Comparison of ENCODE assay signal across 11 cellular contexts in genomic region chr11:12827369-12827768, GRCh38.
DNase-seq lines count a peak whose midpoint lies in the region; ATAC-seq and TF ChIP-seq lines count a peak whose summit lies in the region.
"Had no signal": no experiment of that assay in that cellular context is flagged by ENCODE, and none has a peak within 500 bp of the region (broad histone marks: within the 10 kb centered on the region; RNA-seq: fewer than 3 reads in every experiment).

No MANE protein-coding gene starts in this region.

- ATAC-seq in GM21367 (IDR thresholded peaks at IDR 0.05; ENCODE audit: unreplicated experiment): no peak
- ATAC-seq in activated T-cell treated with anti-CD3 and anti-CD28 coated beads, Interleukin-2, amount 50 U/mL, for 4 hours: no peak

- intact Hi-C loops in Calu3 (cut with micrococcal nuclease; ENCODE audit: unreplicated experiment): loop anchor here (5.0 kb wide), 1 partner anchor 60 kb away; no protein-coding TSS in a partner anchor
- intact Hi-C loops in prostate gland (cut with DNase I): no loop called here

- TF ChIP-seq CTCF in Calu3 (IDR thresholded peaks at IDR 0.05; ENCODE audit: unreplicated experiment): no peak
- no peak for TF ChIP-seq CTCF in RWPE1 (conservative IDR thresholded peaks at IDR 0.05; ENCODE audit: low read depth)
- no peak for TF ChIP-seq CTCF in fibroblast of pulmonary artery (IDR thresholded peaks at IDR 0.05; ENCODE audit: low read length, missing control alignments)
- no peak for TF ChIP-seq CTCF in prostate gland (IDR thresholded peaks at IDR 0.05)

- no peak for DNase-seq in Calu3
- no peak for DNase-seq in RWPE1 (ENCODE audit: low spot score)
- no peak for DNase-seq in fibroblast of pulmonary artery (ENCODE audit: low read depth)
- no peak for DNase-seq in prostate gland (ENCODE audit: low spot score)
- DNase-seq in erythroblast (lab: John Stamatoyannopoulos, UW): no peak
- DNase-seq in NCI-H82 (lab: John Stamatoyannopoulos, UW): no peak
- no peak for DNase-seq in activated T-cell treated with anti-CD3 and anti-CD28 coated beads, Interleukin-2, amount 50 U/mL, for 4 hours
- DNase-seq: activated CD4-positive, alpha-beta T cell treated with anti-CD3 and anti-CD28 coated beads, Interleukin-2, amount 10 ng/mL, durations not matched to agents 24 days and 14 days; KG1; stimulated activated naive CD8-positive, alpha-beta T cell treated with anti-CD3 and anti-CD28 coated beads, Interleukin-15, amount 100 ng/mL, for 72 hours had no signal

- CTCF ChIA-PET in Calu3 (lab: Charles Lee) (interaction anchor here (1.0 to 2.7 kb wide), 8 partner anchors 15 to 228 kb away, joined by 3 to 13 read pairs (median 6); no protein-coding TSS in a partner anchor), RWPE1 (lab: Yijun Ruan, JAX) (interaction anchor here (0.5 to 1.2 kb wide), 3 partner anchors 41 to 332 kb away, joined by 3 to 4 read pairs (median 3); no protein-coding TSS in a partner anchor)

- no peaks in the 10 kb centered on the region for H3K36me3 ChIP-seq in prostate gland

- H3K4me1 Mint-ChIP-seq in Calu3 (ENCODE audit: low read depth, unreplicated experiment): peaks cover 59% of the 10 kb centered on the region
- H3K4me1 Mint-ChIP-seq in activated T-cell treated with anti-CD3 and anti-CD28 coated beads, Interleukin-2, amount 50 U/mL, for 4 hours (ENCODE audit: low read depth): peaks cover 8% of the 10 kb centered on the region

- POLR2A ChIA-PET in RWPE1 (lab: Yijun Ruan, JAX; ENCODE audit: low non-redundant PET): no interaction called here

- H3K4me3 ChIP-seq in fibroblast of pulmonary artery (replicated peaks; ENCODE audit: low read depth, low read length): peak overlapping the region; percentile 56
- peak overlapping the region; percentile 30 to 34 for H3K4me3 ChIP-seq in prostate gland

- H3K27ac Mint-ChIP-seq in Calu3 (ENCODE audit: unreplicated experiment): peak overlapping the region; percentile 89
- H3K27ac Mint-ChIP-seq: activated CD4-positive, alpha-beta T cell treated with anti-CD3 and anti-CD28 coated beads, Interleukin-2, amount 10 ng/mL, durations not matched to agents 24 days and 14 days; stimulated activated naive CD8-positive, alpha-beta T cell treated with anti-CD3 and anti-CD28 coated beads, Interleukin-15, amount 100 ng/mL, for 72 hours had no signal

- H3K9me3 ChIP-seq in prostate gland: no peaks in the 10 kb centered on the region

- no peaks in the 10 kb centered on the region for H3K27me3 ChIP-seq in prostate gland (replicated peaks; ENCODE audit: insufficient read depth)

- WGBS in prostate gland: 74% methylated on average over 1 of the region's 1 CpG

- no peaks in the 10 kb centered on the region for H3K9me3 Mint-ChIP-seq in Calu3 (ENCODE audit: low read depth, unreplicated experiment)
- H3K9me3 Mint-ChIP-seq in activated T-cell treated with anti-CD3 and anti-CD28 coated beads, Interleukin-2, amount 50 U/mL, for 4 hours: no peaks in the 10 kb centered on the region
- H3K9me3 Mint-ChIP-seq: activated CD4-positive, alpha-beta T cell treated with anti-CD3 and anti-CD28 coated beads, Interleukin-2, amount 10 ng/mL, durations not matched to agents 24 days and 14 days; stimulated activated naive CD8-positive, alpha-beta T cell treated with anti-CD3 and anti-CD28 coated beads, Interleukin-15, amount 100 ng/mL, for 72 hours had no signal

- BruUV-seq in Calu3 (replicated peaks; lab: Mats Ljungman, UMichigan): no TSS peak

- peak overlapping the region; percentile 94; the same call in 1 of the 2 replicates for H3K27ac ChIP-seq in RWPE1
- H3K27ac ChIP-seq in prostate gland: peak overlapping the region; percentile 63 to 75

- H3K4me1 ChIP-seq in prostate gland (replicated peaks): peaks cover 2% of the 10 kb centered on the region

- H3K27me3 Mint-ChIP-seq in Calu3 (ENCODE audit: unreplicated experiment): no peaks in the 10 kb centered on the region
- peaks cover 40% of the 10 kb centered on the region for H3K27me3 Mint-ChIP-seq in activated T-cell treated with anti-CD3 and anti-CD28 coated beads, Interleukin-2, amount 50 U/mL, for 4 hours (ENCODE audit: low read depth)

- peaks cover 19% of the 10 kb centered on the region for H3K36me3 Mint-ChIP-seq in Calu3 (ENCODE audit: insufficient read depth, unreplicated experiment)
- no peaks in the 10 kb centered on the region for H3K36me3 Mint-ChIP-seq in activated T-cell treated with anti-CD3 and anti-CD28 coated beads, Interleukin-2, amount 50 U/mL, for 4 hours (ENCODE audit: insufficient read depth)

- TF ChIP-seq POLR2A in prostate gland (IDR thresholded peaks at IDR 0.05): no peak
- TF ChIP-seq POLR2A in erythroblast (IDR thresholded peaks at IDR 0.05; ENCODE audit: low read length): no peak

- peak overlapping the region; percentile 79 for H3K4me3 Mint-ChIP-seq in Calu3 (ENCODE audit: low read depth, unreplicated experiment)
- no peak overlapping the region for H3K4me3 Mint-ChIP-seq in activated T-cell treated with anti-CD3 and anti-CD28 coated beads, Interleukin-2, amount 50 U/mL, for 4 hours
